8 cellular contexts compared by ENCODE assay signal in genomic region chr20:1325173-1326030, GRCh38.
A peak's percentile ranks its signal among the peaks of the same experiment; 100 is the strongest.
DNase-seq lines count a peak whose midpoint lies in the region; ATAC-seq and FAIRE-seq lines count a peak whose summit lies in the region.

No MANE protein-coding gene starts in this region.

- DNase-seq in AG20443 (ENCODE audit: low spot score) = peak; percentile 100
- DNase-seq in NCI-H345 (lab: John Stamatoyannopoulos, UW) = peak; percentile 98
- DNase-seq in activated CD4-positive, CD25-positive, alpha-beta regulatory T cell (lab: John Stamatoyannopoulos, UW) = peak; percentile 96 to 99 (median 98)
- DNase-seq in cerebellar cortex (ENCODE audit: low spot score) = peak; percentile 96
- peak; percentile 98 for DNase-seq in stimulated activated CD4-positive, alpha-beta T cell treated with anti-CD3 and anti-CD28 coated beads, Interleukin-12 subunit alpha, Interleukin-12 subunit beta, amount 100 ng/mL, for 24 hours (ENCODE audit: low read depth in 2 of 2)

- peak; percentile 96 for FAIRE-seq in islet of Langerhans (lab: Jason Lieb, UNC)

- ATAC-seq in GM19025 (IDR thresholded peaks at IDR 0.05; ENCODE audit: low read depth, unreplicated experiment) (peak; percentile 92), HG03196 (IDR thresholded peaks at IDR 0.05; ENCODE audit: unreplicated experiment) (peak; percentile 80)

Comparison
In these comparisons a context has a peak if more than half of its experiments do, and no peak if none do; other contexts are left out.
1. Peak in every context shown above with its lines: DNase-seq and ATAC-seq.